In the genomic region with DNA sequence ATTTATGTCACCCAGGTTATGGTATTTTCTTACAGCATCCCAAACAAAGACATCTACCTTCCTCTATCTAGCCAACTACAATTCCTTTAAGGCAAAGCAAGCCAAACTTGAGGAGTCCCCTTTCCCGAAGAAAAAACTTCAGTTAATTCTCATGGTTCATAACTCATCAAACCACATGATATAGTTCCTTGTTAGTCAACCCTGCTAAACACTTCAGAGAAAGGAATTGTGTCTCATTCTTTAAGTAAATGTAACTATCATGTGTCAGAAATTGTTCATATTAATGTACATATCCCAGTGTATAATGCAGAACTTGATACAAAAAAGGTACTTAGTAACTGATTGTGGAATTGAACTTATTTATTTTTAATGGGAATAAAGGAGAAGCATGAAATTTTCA, we compare ENCODE assay signal across 26 cellular contexts. TPM values are rescaled to one million over a fixed set of nuclear protein-coding genes. Genes with fewer than 3 reads are reported as not detected.
A peak's percentile ranks its signal among the peaks of the same experiment; 100 is the strongest.
DNase-seq lines count a peak whose midpoint lies in the region; ATAC-seq, FAIRE-seq and TF ChIP-seq lines count a peak whose summit lies in the region.
"Had no signal": no experiment of that assay in that cellular context is flagged by ENCODE, and none has a peak within 500 bp of the region (broad histone marks: within the 10 kb centered on the region; RNA-seq: fewer than 3 reads in every experiment).

No MANE protein-coding gene starts in this region.

- no peak overlapping the region for H2BK12ac ChIP-seq in mesenchymal stem cell (ENCODE audit: low read length in 2 of 2)

- H4K8ac ChIP-seq in mesenchymal stem cell (ENCODE audit: low read length) = no peak overlapping the region

- no peak overlapping the region for H2BK5ac ChIP-seq in mesenchymal stem cell (ENCODE audit: low read depth, low read length, poor library complexity, severe bottlenecking)

- H3K27me3 ChIP-seq in HCT116 (ENCODE audit: insufficient read depth, low read length) = no peaks in the 10 kb centered on the region
- H3K27me3 ChIP-seq in bronchial epithelial cell (ENCODE audit: control insufficient read depth, insufficient read depth, low read length) = no peaks in the 10 kb centered on the region
- no peaks in the 10 kb centered on the region for H3K27me3 ChIP-seq in mesenchymal stem cell (ENCODE audit: control insufficient read depth in 1 of 2, insufficient read depth in 1 of 2, low read length in 2 of 2)
- H3K27me3 ChIP-seq: MG63 had no signal

- CTCF ChIA-PET in A549 (lab: Yijun Ruan, JAX) (no interaction called here), HCT116 (lab: Charles Lee) (no interaction called here)

- H3K4me1 ChIP-seq in A549 = peaks cover 27% of the 10 kb centered on the region
- H3K4me1 ChIP-seq in HCT116 (ENCODE audit: control insufficient read depth in 1 of 2, insufficient read depth in 2 of 2, low read length in 2 of 2) = no peaks in the 10 kb centered on the region
- peaks cover 2% of the 10 kb centered on the region for H3K4me1 ChIP-seq in mesenchymal stem cell (ENCODE audit: control insufficient read depth, insufficient read depth, low read depth, low read length)

- H2AK5ac ChIP-seq in mesenchymal stem cell (ENCODE audit: low read length, severe bottlenecking) = no peak overlapping the region

- RAD21 ChIA-PET in HCT116 (lab: Charles Lee; ENCODE audit: low non-redundant PET in 1 of 2, low total read pairs in 2 of 2, uncharacterized antibody in 2 of 2, unreplicated experiment in 2 of 2) = no interaction called here

- TF ChIP-seq POLR2A in A549 (IDR thresholded peaks at IDR 0.05; ENCODE audit: low read length) = no peak
- no peak for TF ChIP-seq POLR2A in HCT116 (IDR thresholded peaks at IDR 0.05; ENCODE audit: borderline replicate concordance, extremely low read depth, insufficient read depth, insufficient read length)

- H3K27ac ChIP-seq in A549 = no peak overlapping the region; a peak in 1 of 6 replicates
- no peak overlapping the region for H3K27ac ChIP-seq in HCT116 (ENCODE audit: low read depth, low read length)
- H3K27ac ChIP-seq in mesenchymal stem cell (ENCODE audit: low read length, poor library complexity, severe bottlenecking) = peak overlapping the region; percentile 62
- H3K27ac ChIP-seq: C4-2B had no signal

- intact Hi-C loops in HCT116 (cut with micrococcal nuclease) = no loop called here

- H4K91ac ChIP-seq in mesenchymal stem cell (ENCODE audit: low read length) = no peak overlapping the region

- POLR2A ChIA-PET in A549 (lab: Yijun Ruan, JAX) = no interaction called here
- POLR2A ChIA-PET in HCT116 (lab: Charles Lee) = no interaction called here

- TF ChIP-seq EP300 in A549 (IDR thresholded peaks at IDR 0.05) = no peak

- no peaks in the 10 kb centered on the region for H3K9me2 ChIP-seq in HCT116 (ENCODE audit: insufficient read depth)

- TF ChIP-seq CTCF in A549 (IDR thresholded peaks at IDR 0.05) (no peak), HCT116 (IDR thresholded peaks at IDR 0.05 in 2 of 3, conservative IDR thresholded peaks at IDR 0.05 in 1 of 3; ENCODE audit: borderline replicate concordance in 1 of 3, insufficient read depth in 1 of 3, low read depth in 2 of 3, low read length in 2 of 3) (no peak), bronchial epithelial cell (IDR thresholded peaks at IDR 0.05; ENCODE audit: insufficient read depth, low read length, severe bottlenecking) (no peak)

- H3K4ac ChIP-seq in mesenchymal stem cell (ENCODE audit: low read depth in 1 of 2, low read length in 2 of 2) = no peak overlapping the region

- peaks cover 47% of the 10 kb centered on the region for H3K79me2 ChIP-seq in HCT116 (ENCODE audit: insufficient read depth, low read length)

- H2AFZ ChIP-seq in HCT116 (ENCODE audit: low read depth, low read length, poor library complexity, severe bottlenecking) (no peak overlapping the region), mesenchymal stem cell (ENCODE audit: low read depth, low read length) (no peak overlapping the region)

- WGBS in A549 (ENCODE audit: missing lambda C conversion rate) = 88% methylated on average over 1 of the region's 1 CpG
- 89% methylated on average over 1 of the region's 1 CpG for WGBS in mesenchymal stem cell

- TF ChIP-seq RAD21 in A549 (conservative IDR thresholded peaks at IDR 0.05 in 1 of 2, IDR thresholded peaks at IDR 0.05 in 1 of 2) (no peak), HCT116 (IDR thresholded peaks at IDR 0.05; ENCODE audit: low read depth) (no peak)

- DNase-seq in A549 (ENCODE audit: low read depth in 1 of 2, low spot score in 1 of 2) = no peak
- DNase-seq in HCT116 (ENCODE audit: low read depth, low spot score) = no peak
- peak; percentile 94 for DNase-seq in bronchial epithelial cell (ENCODE audit: low read depth)
- no peak for DNase-seq in mesenchymal stem cell
- no peak for DNase-seq in 8988T
- DNase-seq in NCI-H2171 (lab: John Stamatoyannopoulos, UW) = no peak
- DNase-seq: CD8-positive, alpha-beta memory T cell; DMS 273 treated with DMSO at 0.1 percent for 48 hours; DMS79; GF-D8; H7; KBM-7; MG63; NCI-H1105 treated with DMSO at 0.1 percent for 48 hours; NCI-H146; NCI-H2029; NCI-H446 treated with DMSO at 0.1 percent for 48 hours; NCI-H526; SHP77 treated with DMSO at 0.1 percent for 48 hours had no signal

- H3K18ac ChIP-seq in mesenchymal stem cell (ENCODE audit: low read depth in 1 of 2, low read length in 2 of 2) = no peak overlapping the region

- H2BK15ac ChIP-seq in mesenchymal stem cell (ENCODE audit: low read depth, poor library complexity, severe bottlenecking) = no peak overlapping the region

- H3K79me1 ChIP-seq in mesenchymal stem cell (replicated peaks; ENCODE audit: low read length, poor library complexity, severe bottlenecking) = no peaks in the 10 kb centered on the region

- no peak overlapping the region for H3K14ac ChIP-seq in mesenchymal stem cell (ENCODE audit: low read length in 2 of 2)

- H3K36me3 ChIP-seq in HCT116 (ENCODE audit: control insufficient read depth in 1 of 2, insufficient read depth in 2 of 2, low read length in 2 of 2) (peaks cover 70 to 72% of the 10 kb centered on the region in 2 experiments), bronchial epithelial cell (ENCODE audit: control insufficient read depth, insufficient read depth, low read length) (peaks cover 4% of the 10 kb centered on the region), mesenchymal stem cell (ENCODE audit: control insufficient read depth in 1 of 2, insufficient read depth in 2 of 2, low read depth in 1 of 2, low read length in 2 of 2) (peaks cover 24 to 79% of the 10 kb centered on the region in 2 experiments)

- BruUV-seq in HCT116 (replicated peaks; lab: Mats Ljungman, UMichigan) = TSS peak; percentile 0

- H2BK120ac ChIP-seq in mesenchymal stem cell (ENCODE audit: low read depth, low read length) = no peak overlapping the region

- H3K4me3 ChIP-seq in A549 (no peak overlapping the region), HCT116 (replicated peaks in 1 of 2; ENCODE audit: low read depth in 1 of 2, low read length in 2 of 2) (no peak overlapping the region), bronchial epithelial cell (ENCODE audit: low read depth, low read length) (no peak overlapping the region), mesenchymal stem cell (ENCODE audit: insufficient read depth in 1 of 2, low read depth in 1 of 2, low read length in 2 of 2) (no peak overlapping the region)
- H3K4me3 ChIP-seq: MG63 had no signal

- ATAC-seq in A549 (no peak), HCT116 (no peak), HG03565 (IDR thresholded peaks at IDR 0.05; ENCODE audit: unreplicated experiment) (no peak)
- ATAC-seq: Panc1 had no signal

- no peaks in the 10 kb centered on the region for H3K9me3 ChIP-seq in A549
- H3K9me3 ChIP-seq in HCT116 (ENCODE audit: control insufficient read depth in 1 of 2, insufficient read depth in 1 of 2, low read depth in 1 of 2, low read length in 2 of 2) = no peaks in the 10 kb centered on the region
- H3K9me3 ChIP-seq in mesenchymal stem cell (ENCODE audit: control insufficient read depth, low read length) = no peaks in the 10 kb centered on the region

- H3K23ac ChIP-seq in mesenchymal stem cell (ENCODE audit: low read length in 2 of 2) = no peak overlapping the region

- H4K20me1 ChIP-seq in HCT116 (ENCODE audit: insufficient read depth) = no peaks in the 10 kb centered on the region; the same call in 1 of the 2 replicates

- no peak overlapping the region for H3K9ac ChIP-seq in HCT116 (ENCODE audit: low read length)
- peak overlapping the region; percentile 73 for H3K9ac ChIP-seq in mesenchymal stem cell (ENCODE audit: low read length)

- H3K4me2 ChIP-seq in A549 (no peak overlapping the region), HCT116 (ENCODE audit: low read length) (no peak overlapping the region), mesenchymal stem cell (ENCODE audit: low read length, poor library complexity, severe bottlenecking) (no peak overlapping the region)

- FAIRE-seq in A549 (lab: Jason Lieb, UNC) = peak; percentile 49
- FAIRE-seq in bronchial epithelial cell (lab: Jason Lieb, UNC) = no peak
- FAIRE-seq: A204.1, GM12891, GM19239 had no signal

TF ChIP-seq in A549, 52 proteins besides CTCF, POLR2A, EP300 and RAD21:
- TF ChIP-seq ZFP36 (IDR thresholded peaks at IDR 0.05; ENCODE audit: borderline replicate concordance, partially characterized antibody) = no peak
- peak in 1 of 2 experiments; percentile 12; a peak in 1 of 5 replicates for TF ChIP-seq JUN (IDR thresholded peaks at IDR 0.05)
TF ChIP-seq in A549: peak in this region for 1.

RNA-seq across cellular contexts. Expression of gene ST3GAL6, which starts 44.4 kb away (rescaled TPM):
- polyA plus RNA-seq in A549 (2011; rRNA removed) (0.89 and 1.1 TPM in 2 replicates), A549 (2017; fragmentation: RNase III; extraction: RNeasy Plus Mini Kit Qiagen cat#74134 plus additional on column Dnase treatment) (0.90 to 1.4 TPM (median 0.94 TPM) in 3 replicates)
- 0.28 and 0.35 TPM in 2 replicates for polyA plus RNA-seq in A549 (2012; cell fraction: cytosol; rRNA removed)
- 0.22 and 0.42 TPM in 2 replicates for polyA plus RNA-seq in A549 (2012; cell fraction: nucleus; rRNA removed)
- 1.3 TPM in 1 of 2 replicates, not detected in the other for polyA minus RNA-seq in A549 (2011; rRNA and poly(A)+ RNA removed)
- total RNA-seq in HCT116 (2021; ENCODE audit: unreplicated experiment) (10.6 TPM), bronchial epithelial cell (2.9 and 5.4 TPM in 2 replicates)
- polyA plus RNA-seq in HCT116 (2012) = 2.1 and 3.6 TPM in 2 replicates
- 6.9 TPM for polyA plus RNA-seq in mesenchymal stem cell (2013, experiment 1 of 2)
- polyA plus RNA-seq in mesenchymal stem cell (2013, experiment 2 of 2) = 6.5 TPM
- total RNA-seq: B cell had no signal
- polyA plus RNA-seq: CD8-positive, alpha-beta memory T cell had no signal
